In genomic region chr22:39343259-39344045, GRCh38 we compare ENCODE assay signal across 8 cellular contexts. TPM values are rescaled to one million over a fixed set of nuclear protein-coding genes. Genes with fewer than 3 reads are reported as not detected.
DNase-seq lines count a peak whose midpoint lies in the region; ATAC-seq and TF ChIP-seq lines count a peak whose summit lies in the region.

No MANE protein-coding gene starts in this region.

- H3K27me3 ChIP-seq in neural progenitor cell, result peaks cover 7% of the 10 kb centered on the region

- no peak overlapping the region for H3K9ac ChIP-seq in neural progenitor cell

- H3K27ac Mint-ChIP-seq in neural progenitor cell, result no peak overlapping the region

- peaks cover 8% of the 10 kb centered on the region for H3F3A ChIP-seq in neural progenitor cell (ENCODE audit: low read depth)

- no peaks in the 10 kb centered on the region for H3K9me3 Mint-ChIP-seq in neural progenitor cell

- H3K9me3 ChIP-seq in HEK293 (ENCODE audit: control insufficient read depth, insufficient read depth, low read depth, low read length), result no peaks in the 10 kb centered on the region
- no peaks in the 10 kb centered on the region for H3K9me3 ChIP-seq in neural progenitor cell (ENCODE audit: low read depth)

- H3K36me3 ChIP-seq in HEK293 (ENCODE audit: control insufficient read depth in 2 of 2, insufficient read depth in 1 of 2, low read length in 2 of 2) (no peaks in the 10 kb centered on the region), neural progenitor cell (no peaks in the 10 kb centered on the region)

- CTCF ChIA-PET in HEK293 (lab: Yijun Ruan, JAX), result interaction anchor here (0.7 to 5.2 kb wide), 46 partner anchors 8 to 1286 kb away, joined by 3 to 106 read pairs (median 4); partner anchors contain the start of gene TAB1

- H4K20me1 ChIP-seq in neural progenitor cell (ENCODE audit: low read depth), result no peaks in the 10 kb centered on the region

- no peak overlapping the region for H3K27ac ChIP-seq in C4-2B
- H3K27ac ChIP-seq in HEK293 (ENCODE audit: extremely low read depth, low read depth, low read length), result no peak overlapping the region
- no peak overlapping the region for H3K27ac ChIP-seq in neural progenitor cell

- TF ChIP-seq CTCF in C4-2B (conservative IDR thresholded peaks at IDR 0.05) (peak; percentile 94), HEK293 (tag by site-specific recombination; IDR thresholded peaks at IDR 0.05) (peak; percentile 63), neural progenitor cell (IDR thresholded peaks at IDR 0.05) (peak; percentile 76)

- no peak overlapping the region for H3K4me2 ChIP-seq in neural progenitor cell

- no peak for ATAC-seq in HG03342 (IDR thresholded peaks at IDR 0.05; ENCODE audit: unreplicated experiment)

- no peaks in the 10 kb centered on the region for H3K79me2 ChIP-seq in neural progenitor cell (ENCODE audit: low read depth)

- no peak overlapping the region for H3K4me3 ChIP-seq in HEK293 (ENCODE audit: low read depth, low read length)
- no peak overlapping the region for H3K4me3 ChIP-seq in neural progenitor cell

- peaks cover 9% of the 10 kb centered on the region for H3K4me1 Mint-ChIP-seq in neural progenitor cell

- peak overlapping the region; percentile 9 for H3K4me3 Mint-ChIP-seq in neural progenitor cell

- peak; percentile 82 for DNase-seq in OCI-M1 (lab: John Stamatoyannopoulos, UW)
- peak; percentile 26 for DNase-seq in activated T-helper 1 cell treated with Interleukin-2 at 50 U/mL for 16 hours (ENCODE audit: low read depth)
- peak; percentile 58 for DNase-seq in fibroblast of peridontal ligament (ENCODE audit: extremely low read depth)
- DNase-seq in neural progenitor cell (ENCODE audit: low spot score), result peak; percentile 75
- peak; percentile 73 for DNase-seq in ureter (ENCODE audit: low spot score)

- H3K36me3 Mint-ChIP-seq in neural progenitor cell, result no peaks in the 10 kb centered on the region

- H3K4me1 ChIP-seq in HEK293 (ENCODE audit: control insufficient read depth, insufficient read depth, low read length) (no peaks in the 10 kb centered on the region), neural progenitor cell (peaks cover 7% of the 10 kb centered on the region)

- peak overlapping the region; percentile 36 for H2AFZ ChIP-seq in neural progenitor cell (replicated peaks)

- POLR2A ChIA-PET in HEK293 (lab: Yijun Ruan, JAX), result interaction anchor here (0.5 to 2.8 kb wide), 7 partner anchors 10 to 181 kb away, joined by 3 to 40 read pairs (median 5); partner anchors contain the start of genes ATF4 and RPL3

- H3K27me3 Mint-ChIP-seq in neural progenitor cell (ENCODE audit: insufficient read depth, low read depth), result no peaks in the 10 kb centered on the region

TF ChIP-seq in HEK293, 187 proteins besides CTCF, POLR2A, EP300 and RAD21:
- TF ChIP-seq ZBTB44 (tag by site-specific recombination; IDR thresholded peaks at IDR 0.05) (peak; percentile 44; the same call in 1 of the 2 replicates), ZBTB6 (tag by site-specific recombination; IDR thresholded peaks at IDR 0.05) (no peak), ZNF514 (tag by site-specific recombination; IDR thresholded peaks at IDR 0.05) (no peak), ZFP41 (tag by site-specific recombination; IDR thresholded peaks at IDR 0.05; ENCODE audit: borderline replicate concordance) (no peak), ZBTB26 (tag by site-specific recombination; optimal IDR thresholded peaks at IDR 0.05) (no peak), ZNF19 (tag by site-specific recombination; IDR thresholded peaks at IDR 0.05; ENCODE audit: low read depth) (no peak), PRDM10 (tag by site-specific recombination; IDR thresholded peaks at IDR 0.05) (0 out of 2 replicates have a peak, but pooled peaks have one; percentile 10), ZNF223 (tag by site-specific recombination; IDR thresholded peaks at IDR 0.05) (peak; percentile 38; the same call in 1 of the 2 replicates), SCRT2 (tag by site-specific recombination; IDR thresholded peaks at IDR 0.05) (0 out of 2 replicates have a peak, but pooled peaks have one; percentile 26), ZBTB17 (tag by site-specific recombination; IDR thresholded peaks at IDR 0.05) (0 out of 2 replicates have a peak, but pooled peaks have one; percentile 12), ZBTB20 (tag by site-specific recombination; IDR thresholded peaks at IDR 0.05) (no peak), ZNF561 (tag by site-specific recombination; IDR thresholded peaks at IDR 0.05; ENCODE audit: borderline replicate concordance) (no peak), ZNF341 (tag by site-specific recombination; IDR thresholded peaks at IDR 0.05; ENCODE audit: low read depth) (no peak), ZSCAN23 (tag by site-specific recombination; IDR thresholded peaks at IDR 0.05) (no peak), SCRT1 (tag by site-specific recombination; IDR thresholded peaks at IDR 0.05; ENCODE audit: borderline replicate concordance) (0 out of 2 replicates have a peak, but pooled peaks have one; percentile 12), ZNF335 (tag by site-specific recombination; conservative IDR thresholded peaks at IDR 0.05) (peak; percentile 34), TRIM28 (IDR thresholded peaks at IDR 0.05; ENCODE audit: borderline replicate concordance, low read length) (0 out of 2 replicates have a peak, but pooled peaks have one; percentile 32)

RNA-seq across cellular contexts. Expression of gene SYNGR1, which starts 6.3 kb away (rescaled TPM):
- 11.0 and 26.9 TPM in 2 replicates for total RNA-seq in neural progenitor cell (ENCODE audit: low replicate concordance)
- total RNA-seq in ureter, result 32.6 TPM

RNA-seq across cellular contexts. Expression of gene RPL3, which starts 24.0 kb away (rescaled TPM):
- 3,021 and 4,709 TPM in 2 replicates for total RNA-seq in neural progenitor cell (ENCODE audit: low replicate concordance)
- 2,529 TPM for total RNA-seq in ureter

RNA-seq across cellular contexts. Expression of gene TAB1, which starts 56.1 kb away (rescaled TPM):
- total RNA-seq in neural progenitor cell (ENCODE audit: low replicate concordance), result 15.8 and 28.7 TPM in 2 replicates
- 27.5 TPM for total RNA-seq in ureter

Comparison
In these comparisons a context has a peak if more than half of its experiments do, and no peak if none do; other contexts are left out.
1. DNase-seq: peak in every context shown above with its lines; median percentile 82 in OCI-M1; 75 in neural progenitor cell; 73 in ureter; 58 in fibroblast of peridontal ligament; 26 in activated T-helper 1 cell treated with Interleukin-2 at 50 U/mL for 16 hours.